13 cellular contexts compared by ENCODE assay signal in the genomic region with DNA sequence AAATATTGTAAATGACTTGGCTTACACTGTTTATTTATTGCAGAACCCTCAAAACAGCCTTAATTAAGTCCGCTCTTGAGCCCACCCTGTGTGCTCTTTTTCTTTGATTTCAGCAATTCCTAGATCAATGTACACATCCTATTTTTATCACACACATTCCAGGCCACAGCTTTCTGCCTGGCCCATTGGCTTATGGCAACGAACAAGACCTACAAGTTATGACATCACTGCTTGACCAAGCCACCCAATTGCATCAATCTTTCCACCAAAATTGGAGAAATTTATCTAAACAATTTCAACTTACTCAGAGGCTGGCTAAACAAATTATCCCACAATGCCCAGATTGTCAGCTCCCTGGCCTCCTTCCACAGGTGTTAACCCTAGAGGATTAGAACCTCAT.
"Had no signal": no experiment of that assay in that cellular context is flagged by ENCODE, and none has a peak within 500 bp of the region (broad histone marks: within the 10 kb centered on the region; RNA-seq: fewer than 3 reads in every experiment).

No MANE protein-coding gene starts in this region.

- H3K4me1 ChIP-seq: suprapubic skin had no signal

- H3K4me3 ChIP-seq: suprapubic skin had no signal

- H3K27me3 ChIP-seq: brain microvascular endothelial cell, suprapubic skin had no signal

- H3K27ac ChIP-seq: brain microvascular endothelial cell, suprapubic skin had no signal

- DNase-seq: activated CD4-positive, alpha-beta T cell treated with anti-CD3 and anti-CD28 coated beads for 4 hours; activated CD8-positive, alpha-beta T cell treated with anti-CD3 and anti-CD28 coated beads for 36 hours; activated naive CD8-positive, alpha-beta T cell treated with anti-CD3 and anti-CD28 coated beads, Interleukin-2, amount 10 ng/mL, durations not matched to agents 7 days and 5 days; activated T-cell treated with anti-CD3 and anti-CD28 coated beads, Interleukin-2, amount 50 U/mL, for 72 hours; anterior cingulate cortex; brain microvascular endothelial cell; cortex of kidney; effector memory CD4-positive, alpha-beta T cell; nephron progenitor cell; T-helper 17 cell had no signal

- H3K36me3 ChIP-seq: brain microvascular endothelial cell, suprapubic skin had no signal

- ATAC-seq: activated CD8-positive, alpha-beta T cell treated with anti-CD3 and anti-CD28 coated beads for 36 hours; activated T-cell treated with anti-CD3 and anti-CD28 coated beads, Interleukin-2, amount 50 U/mL, for 72 hours; sciatic nerve; T-helper 17 cell; WTC11 had no signal

- H3K9me3 ChIP-seq: suprapubic skin had no signal
